ENCODE assay signal across 1 cellular context in genomic region chr17:47620503-47621245, GRCh38.
TF ChIP-seq lines count a peak whose summit lies in the region.

No MANE protein-coding gene starts in this region.

TF ChIP-seq in HepG2, 621 proteins besides CTCF, POLR2A, EP300 and RAD21 (continued from another document and continues in another):
- peak; percentile 57 for TF ChIP-seq ARID5B (CRISPR knock-in tag; IDR thresholded peaks at IDR 0.05)
- peak; percentile 34; the same call in 1 of the 2 replicates for TF ChIP-seq ATF1 (CRISPR knock-in tag; IDR thresholded peaks at IDR 0.05)
- TF ChIP-seq SOX13 (IDR thresholded peaks at IDR 0.05) = peak; percentile 83; the same call in 1 of the 2 replicates
- TF ChIP-seq SOX13 (CRISPR knock-in tag; conservative IDR thresholded peaks at IDR 0.05 in 1 of 2, IDR thresholded peaks at IDR 0.05 in 1 of 2) = peak in 1 of 2 experiments; percentile 87; a peak in 2 of 4 replicates
- no peak for TF ChIP-seq U2AF2 (IDR thresholded peaks at IDR 0.05; ENCODE audit: low read depth, low read length)
- 0 out of 3 replicates have a peak, but pooled peaks have one; percentile 7 for TF ChIP-seq MXI1 (IDR thresholded peaks at IDR 0.05; ENCODE audit: borderline replicate concordance, low read depth, low read length)
- TF ChIP-seq FOSL1 (CRISPR knock-in tag; IDR thresholded peaks at IDR 0.05; ENCODE audit: borderline replicate concordance) = peak; percentile 85
- no peak for TF ChIP-seq ZNF816 (CRISPR knock-in tag; IDR thresholded peaks at IDR 0.05; ENCODE audit: borderline replicate concordance)
- TF ChIP-seq SIX1 (CRISPR knock-in tag; IDR thresholded peaks at IDR 0.05; ENCODE audit: borderline replicate concordance) = 0 out of 2 replicates have a peak, but pooled peaks have one; percentile 47
- TF ChIP-seq SNAPC4 (CRISPR knock-in tag; IDR thresholded peaks at IDR 0.05) = no peak
- peak; percentile 69; the same call in 1 of the 2 replicates for TF ChIP-seq SMARCE1 (IDR thresholded peaks at IDR 0.05; ENCODE audit: borderline replicate concordance)
- TF ChIP-seq RCOR2 (CRISPR knock-in tag; IDR thresholded peaks at IDR 0.05) = no peak
- TF ChIP-seq KLF6 (CRISPR knock-in tag; IDR thresholded peaks at IDR 0.05) = no peak
- TF ChIP-seq SMARCC2 (IDR thresholded peaks at IDR 0.05) = 0 out of 2 replicates have a peak, but pooled peaks have one; percentile 65
- no peak for TF ChIP-seq ZSCAN29 (CRISPR knock-in tag; conservative IDR thresholded peaks at IDR 0.05)
- peak; percentile 53; the same call in 1 of the 2 replicates for TF ChIP-seq KAT2B (IDR thresholded peaks at IDR 0.05; ENCODE audit: borderline replicate concordance, low read depth, low read length)
- no peak for TF ChIP-seq MTERF4 (CRISPR knock-in tag; IDR thresholded peaks at IDR 0.05)
- TF ChIP-seq RFXAP (CRISPR knock-in tag; IDR thresholded peaks at IDR 0.05; ENCODE audit: borderline replicate concordance) = no peak
- TF ChIP-seq KLF13 (CRISPR knock-in tag; IDR thresholded peaks at IDR 0.05) = no peak
- 0 out of 2 replicates have a peak, but pooled peaks have one; percentile 15 for TF ChIP-seq FOXP4 (CRISPR knock-in tag; IDR thresholded peaks at IDR 0.05)
- peak; percentile 68; the same call in 1 of the 2 replicates for TF ChIP-seq HMG20A (CRISPR knock-in tag; IDR thresholded peaks at IDR 0.05; ENCODE audit: borderline replicate concordance)
- TF ChIP-seq ZSCAN30 (CRISPR knock-in tag; IDR thresholded peaks at IDR 0.05) = no peak
- TF ChIP-seq ZNF503 (CRISPR knock-in tag; IDR thresholded peaks at IDR 0.05) = peak; percentile 83
- TF ChIP-seq CREB1 (IDR thresholded peaks at IDR 0.05) = no peak
- peak; percentile 62 for TF ChIP-seq CREB1 (CRISPR knock-in tag; IDR thresholded peaks at IDR 0.05)
- TF ChIP-seq ATF3 (CRISPR knock-in tag; IDR thresholded peaks at IDR 0.05) = peak; percentile 42; the same call in 1 of the 2 replicates
- TF ChIP-seq ZNF543 (CRISPR knock-in tag; IDR thresholded peaks at IDR 0.05) = no peak
- no peak for TF ChIP-seq ZNF589 (CRISPR knock-in tag; conservative IDR thresholded peaks at IDR 0.05)
- peak; percentile 88; the same call in 1 of the 2 replicates for TF ChIP-seq TFAP4 (IDR thresholded peaks at IDR 0.05; ENCODE audit: borderline replicate concordance, low read depth)
- TF ChIP-seq ZNF615 (CRISPR knock-in tag; IDR thresholded peaks at IDR 0.05; ENCODE audit: borderline replicate concordance) = no peak
- TF ChIP-seq ZBTB1 (CRISPR knock-in tag; IDR thresholded peaks at IDR 0.05; ENCODE audit: borderline replicate concordance) = no peak
- TF ChIP-seq IKZF1 (IDR thresholded peaks at IDR 0.05) = no peak
- peak; percentile 92 for TF ChIP-seq FOXA3 (CRISPR knock-in tag; IDR thresholded peaks at IDR 0.05)
- peak; percentile 84 for TF ChIP-seq TCF7 (IDR thresholded peaks at IDR 0.05; ENCODE audit: low read depth)
- 0 out of 2 replicates have a peak, but pooled peaks have one; percentile 13 for TF ChIP-seq BCL6 (CRISPR knock-in tag; IDR thresholded peaks at IDR 0.05)
- TF ChIP-seq NFIC (IDR thresholded peaks at IDR 0.05; ENCODE audit: low read length) = peak; percentile 78
- no peak for TF ChIP-seq NFKBIZ (CRISPR knock-in tag; IDR thresholded peaks at IDR 0.05)
- no peak for TF ChIP-seq SOX6 (IDR thresholded peaks at IDR 0.05)
- TF ChIP-seq SOX6 (CRISPR knock-in tag; IDR thresholded peaks at IDR 0.05) = peak; percentile 91
- TF ChIP-seq ELK4 (CRISPR knock-in tag; IDR thresholded peaks at IDR 0.05; ENCODE audit: borderline replicate concordance) = no peak
- peak; percentile 76; the same call in 1 of the 2 replicates for TF ChIP-seq JUN (CRISPR knock-in tag; IDR thresholded peaks at IDR 0.05)
- no peak for TF ChIP-seq HMGXB4 (CRISPR knock-in tag; IDR thresholded peaks at IDR 0.05; ENCODE audit: borderline replicate concordance in 1 of 2, low read depth in 1 of 2)
- peak; percentile 89 for TF ChIP-seq TBX2 (CRISPR knock-in tag; IDR thresholded peaks at IDR 0.05; ENCODE audit: borderline replicate concordance)
- no peak for TF ChIP-seq KLF11 (CRISPR knock-in tag; IDR thresholded peaks at IDR 0.05)
- TF ChIP-seq GFI1 (CRISPR knock-in tag; IDR thresholded peaks at IDR 0.05; ENCODE audit: borderline replicate concordance) = 0 out of 2 replicates have a peak, but pooled peaks have one; percentile 31
- TF ChIP-seq MIXL1 (CRISPR knock-in tag; IDR thresholded peaks at IDR 0.05) = peak; percentile 19; the same call in 1 of the 2 replicates
- no peak for TF ChIP-seq ZC3H4 (CRISPR knock-in tag; IDR thresholded peaks at IDR 0.05; ENCODE audit: borderline replicate concordance)
- TF ChIP-seq JUND (CRISPR knock-in tag; IDR thresholded peaks at IDR 0.05) = peak; percentile 85
